In genomic region chr5:92505925-92506324, GRCh38 we compare ENCODE assay signal across 12 cellular contexts.
DNase-seq lines count a peak whose midpoint lies in the region; ATAC-seq and TF ChIP-seq lines count a peak whose summit lies in the region.
"Had no signal": no experiment of that assay in that cellular context is flagged by ENCODE, and none has a peak within 500 bp of the region (broad histone marks: within the 10 kb centered on the region; RNA-seq: fewer than 3 reads in every experiment).

No MANE protein-coding gene starts in this region.

- no peaks in the 10 kb centered on the region for H3F3A ChIP-seq in PC-9 (ENCODE audit: insufficient read depth, low read depth)

- no peaks in the 10 kb centered on the region for H3K36me3 ChIP-seq in PC-9 (ENCODE audit: low read depth)

- no peaks in the 10 kb centered on the region for H3K4me1 Mint-ChIP-seq in effector memory CD8-positive, alpha-beta T cell (ENCODE audit: low read depth in 2 of 2)
- no peaks in the 10 kb centered on the region for H3K4me1 Mint-ChIP-seq in endothelial cell (ENCODE audit: unreplicated experiment)

- BruUV-seq in PC-9 (replicated peaks; lab: Mats Ljungman, UMichigan): no TSS peak

- H3K36me3 Mint-ChIP-seq in effector memory CD8-positive, alpha-beta T cell (ENCODE audit: insufficient read depth): no peaks in the 10 kb centered on the region
- no peaks in the 10 kb centered on the region for H3K36me3 Mint-ChIP-seq in endothelial cell (ENCODE audit: low read depth, unreplicated experiment)

- ATAC-seq in GM21723 (IDR thresholded peaks at IDR 0.05; ENCODE audit: unreplicated experiment): peak; percentile 74
- no peak for ATAC-seq in effector memory CD8-positive, alpha-beta T cell (replicated peaks)

- DNase-seq in AG10803 (ENCODE audit: low read depth) (peak; percentile 5), PC-9 (no peak), fibroblast of villous mesenchyme (ENCODE audit: low read depth) (peak; percentile 42), endothelial cell (ENCODE audit: low spot score) (no peak), amniotic stem cell (lab: John Stamatoyannopoulos, UW) (no peak), iPS-NIHi11 (ENCODE audit: low spot score) (no peak)
- no peak for DNase-seq in effector memory CD8-positive, alpha-beta T cell
- DNase-seq: caudate nucleus; hippocampal formation; SHP77; stimulated activated CD4-positive, alpha-beta T cell treated with anti-CD3 and anti-CD28 coated beads, Interleukin-4, amount 100 ng/mL, for 4 hours had no signal

- intact Hi-C loops in PC-9 (cut with micrococcal nuclease; ENCODE audit: unreplicated experiment): no loop called here

- no peaks in the 10 kb centered on the region for H3K27me3 Mint-ChIP-seq in effector memory CD8-positive, alpha-beta T cell
- no peaks in the 10 kb centered on the region for H3K27me3 Mint-ChIP-seq in endothelial cell (ENCODE audit: unreplicated experiment)

- H3K27ac Mint-ChIP-seq in effector memory CD8-positive, alpha-beta T cell: no peak overlapping the region
- no peak overlapping the region for H3K27ac Mint-ChIP-seq in endothelial cell (ENCODE audit: unreplicated experiment)

- H3K4me3 Mint-ChIP-seq in effector memory CD8-positive, alpha-beta T cell: no peak overlapping the region
- no peak overlapping the region for H3K4me3 Mint-ChIP-seq in endothelial cell (ENCODE audit: unreplicated experiment)

- H2AFZ ChIP-seq in PC-9: peak overlapping the region; percentile 82

- no peaks in the 10 kb centered on the region for H3K79me2 ChIP-seq in PC-9 (ENCODE audit: low read depth)

- H3K9me3 ChIP-seq in PC-9 (ENCODE audit: insufficient read depth, low read depth): peaks cover 9% of the 10 kb centered on the region

- H3K4me3 ChIP-seq in AG10803 (ENCODE audit: low read length) (peak overlapping the region; percentile 5; the same call in 1 of the 2 replicates), PC-9 (peak overlapping the region; percentile 28; the same call in 1 of the 2 replicates), fibroblast of villous mesenchyme (ENCODE audit: low read depth, low read length) (peak overlapping the region; percentile 48)

- H3K9me2 ChIP-seq in PC-9 (ENCODE audit: insufficient read depth): no peaks in the 10 kb centered on the region

- peaks cover 16 to 22% of the 10 kb centered on the region in 2 donors for H3K9me3 Mint-ChIP-seq in effector memory CD8-positive, alpha-beta T cell
- H3K9me3 Mint-ChIP-seq in endothelial cell (ENCODE audit: unreplicated experiment): no peaks in the 10 kb centered on the region

- H3K4me1 ChIP-seq in PC-9 (replicated peaks; ENCODE audit: insufficient read depth): no peaks in the 10 kb centered on the region; the same call in 1 of the 2 replicates

- POLR2A ChIA-PET in PC-9 (lab: Charles Lee; ENCODE audit: unreplicated experiment): interaction anchor here (0.6 kb wide), 1 partner anchor 281 kb away, joined by 3 read pairs; no protein-coding TSS in a partner anchor

- CTCF ChIA-PET in PC-9 (lab: Charles Lee): no interaction called here

- H3K4me2 ChIP-seq in PC-9: peak overlapping the region; percentile 56

- no peaks in the 10 kb centered on the region for H4K20me1 ChIP-seq in PC-9 (ENCODE audit: insufficient read depth)

- no peak overlapping the region for H3K27ac ChIP-seq in PC-9

- TF ChIP-seq CTCF in AG10803 (conservative IDR thresholded peaks at IDR 0.05; ENCODE audit: low read length): no peak
- TF ChIP-seq CTCF in PC-9 (conservative IDR thresholded peaks at IDR 0.05): no peak
- TF ChIP-seq CTCF in fibroblast of villous mesenchyme (IDR thresholded peaks at IDR 0.05; ENCODE audit: insufficient read depth, low read depth, low read length): no peak
- no peak for TF ChIP-seq CTCF in endothelial cell (IDR thresholded peaks at IDR 0.05; ENCODE audit: unreplicated experiment)

- no peaks in the 10 kb centered on the region for H3K27me3 ChIP-seq in PC-9 (ENCODE audit: insufficient read depth, low read depth)

Comparison
In these comparisons a context has a peak if more than half of its experiments do, and no peak if none do; other contexts are left out.
1. DNase-seq: peak in AG10803 (single experiment) and fibroblast of villous mesenchyme (single experiment); none in PC-9 (0 of 2), effector memory CD8-positive, alpha-beta T cell (0 of 3), endothelial cell (single experiment), amniotic stem cell (single experiment) and iPS-NIHi11 (single experiment).
2. Peak in every context shown above with its lines, with median percentiles within 50 percentile points of each other: H3K4me3 ChIP-seq.